Comparison of ENCODE assay signal across 1 cellular context in the genomic region with DNA sequence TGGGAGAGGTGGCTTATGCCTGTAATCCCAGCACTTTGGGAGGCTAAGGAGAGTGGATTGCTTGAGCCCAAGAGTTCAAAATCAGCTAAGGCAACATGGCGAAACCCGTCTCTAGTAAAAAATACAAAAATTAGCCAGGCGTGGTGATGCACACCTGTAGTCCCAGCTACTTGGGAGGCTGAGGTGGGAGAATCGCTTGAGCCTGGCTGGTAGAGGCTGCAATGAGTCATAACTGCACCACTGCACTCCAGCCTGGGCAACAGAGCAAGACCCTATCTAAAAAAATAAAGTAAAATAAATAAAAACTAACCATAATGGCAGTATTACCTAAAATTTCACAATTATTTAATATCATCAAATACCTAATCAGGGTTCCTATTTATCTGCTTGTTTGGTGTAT.
TF ChIP-seq lines count a peak whose summit lies in the region.

No MANE protein-coding gene starts in this region.

TF ChIP-seq in K562, 482 proteins besides CTCF, POLR2A, EP300 and RAD21:
- TF ChIP-seq BCOR (IDR thresholded peaks at IDR 0.05) (0 out of 2 replicates have a peak, but pooled peaks have one; percentile 25), ZNF121 (CRISPR knock-in tag; conservative IDR thresholded peaks at IDR 0.05) (peak; percentile 87)
